Comparison of ENCODE assay signal across 1 cellular context in genomic region chr4:7000421-7001176, GRCh38.
A peak's percentile ranks its signal among the peaks of the same experiment; 100 is the strongest.
TF ChIP-seq lines count a peak whose summit lies in the region.

No MANE protein-coding gene starts in this region.

TF ChIP-seq in K562, 482 proteins besides CTCF, POLR2A, EP300 and RAD21:
- TF ChIP-seq PHF20 (IDR thresholded peaks at IDR 0.05; ENCODE audit: partially characterized antibody) (no peak), ZNF263 (CRISPR knock-in tag; IDR thresholded peaks at IDR 0.05; ENCODE audit: borderline replicate concordance) (no peak), C11orf30 (IDR thresholded peaks at IDR 0.05; ENCODE audit: low read depth) (peak; percentile 54), PRDM10 (IDR thresholded peaks at IDR 0.05; ENCODE audit: partially characterized antibody) (no peak), ZNF408 (CRISPR knock-in tag; IDR thresholded peaks at IDR 0.05; ENCODE audit: low read depth) (no peak), NR4A1 (CRISPR knock-in tag; IDR thresholded peaks at IDR 0.05) (no peak), NR4A1 (tag; IDR thresholded peaks at IDR 0.05) (no peak), STAG1 (CRISPR knock-in tag; IDR thresholded peaks at IDR 0.05; ENCODE audit: borderline replicate concordance) (no peak), MAFG (tag; conservative IDR thresholded peaks at IDR 0.05) (peak; percentile 27; the same call in 1 of the 2 replicates), FOXK2 (conservative IDR thresholded peaks at IDR 0.05 in 1 of 2, IDR thresholded peaks at IDR 0.05 in 1 of 2; ENCODE audit: low read depth in 2 of 2) (no peak), ZNF282 (CRISPR knock-in tag; IDR thresholded peaks at IDR 0.05) (no peak), FOSL1 (tag; conservative IDR thresholded peaks at IDR 0.05) (no peak), BRCA1 (IDR thresholded peaks at IDR 0.05) (no peak), BRCA1 (CRISPR knock-in tag; IDR thresholded peaks at IDR 0.05) (no peak), ZNF316 (IDR thresholded peaks at IDR 0.05) (peak; percentile 42; the same call in 1 of the 2 replicates), CEBPG (CRISPR knock-in tag; IDR thresholded peaks at IDR 0.05) (no peak), CEBPG (tag; conservative IDR thresholded peaks at IDR 0.05 in 1 of 2, IDR thresholded peaks at IDR 0.05 in 1 of 2) (no peak), TAF15 (IDR thresholded peaks at IDR 0.05; ENCODE audit: low read depth, low read length) (no peak), RBM22 (IDR thresholded peaks at IDR 0.05; ENCODE audit: low read depth, low read length, poor library complexity, severe bottlenecking) (peak; percentile 32), FOXA3 (CRISPR knock-in tag; conservative IDR thresholded peaks at IDR 0.05 in 1 of 2, IDR thresholded peaks at IDR 0.05 in 1 of 2) (no peak), SMAD2 (IDR thresholded peaks at IDR 0.05; ENCODE audit: low read depth, low read length) (no peak), SRSF3 (IDR thresholded peaks at IDR 0.05; ENCODE audit: insufficient read depth, low read length) (no peak), CHD1 (IDR thresholded peaks at IDR 0.05; ENCODE audit: low read length) (no peak), ZNF764 (CRISPR knock-in tag; IDR thresholded peaks at IDR 0.05; ENCODE audit: low read depth) (no peak), CTCFL (IDR thresholded peaks at IDR 0.05; ENCODE audit: borderline replicate concordance, insufficient read depth, low read depth, low read length, poor library complexity, severe bottlenecking) (no peak), ARNT (IDR thresholded peaks at IDR 0.05) (no peak), YBX1 (IDR thresholded peaks at IDR 0.05) (no peak)
